ENCODE assay signal across 8 cellular contexts in the genomic region with DNA sequence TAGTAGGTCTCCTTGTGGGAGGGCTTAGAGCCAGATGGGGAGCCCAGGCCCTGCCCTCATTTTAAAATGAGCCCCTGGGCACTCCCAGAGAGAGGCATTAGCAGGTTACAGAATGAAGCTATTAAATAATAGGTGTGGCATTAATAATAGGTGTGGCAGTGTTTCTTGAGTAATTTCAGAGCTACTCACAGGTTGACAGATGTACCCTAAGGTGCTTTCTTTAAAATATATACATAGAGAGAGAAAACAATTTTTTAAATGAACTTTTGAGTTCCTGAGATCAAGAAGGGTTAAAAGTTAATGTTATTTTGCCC. TPM values are rescaled to one million over a fixed set of nuclear protein-coding genes. Genes with fewer than 3 reads are reported as not detected.
DNase-seq lines count a peak whose midpoint lies in the region; ATAC-seq, FAIRE-seq and TF ChIP-seq lines count a peak whose summit lies in the region.

No MANE protein-coding gene starts in this region.

- no peak for FAIRE-seq in frontal cortex (lab: Jason Lieb, UNC)

- DNase-seq in GM23248 (no peak), adipocyte (ENCODE audit: low read depth) (no peak), frontal cortex (ENCODE audit: low spot score in 2 of 2) (no peak), DMS79 (lab: John Stamatoyannopoulos, UW) (no peak), NK-92 (lab: John Stamatoyannopoulos, UW; ENCODE audit: unreplicated experiment) (no peak)

- H3F3A ChIP-seq in GM23248 (ENCODE audit: insufficient read depth): peaks cover 12% of the 10 kb centered on the region; the same call in 1 of the 2 replicates

- H3K36me3 ChIP-seq in GM23248 (ENCODE audit: low read depth) (no peaks in the 10 kb centered on the region), adipocyte (ENCODE audit: control insufficient read depth, insufficient read depth, low read length, severe bottlenecking) (no peaks in the 10 kb centered on the region), mesodermal cell (ENCODE audit: control insufficient read depth, insufficient read depth, low read length) (no peaks in the 10 kb centered on the region)

- H3K4me3 ChIP-seq in GM23248: peak overlapping the region; percentile 77
- H3K4me3 ChIP-seq in adipocyte (ENCODE audit: low read length): peak overlapping the region; percentile 92
- H3K4me3 ChIP-seq in mesodermal cell (ENCODE audit: extremely low read depth, insufficient read depth, low read length, poor library complexity, severe bottlenecking): peak overlapping the region; percentile 65

- ATAC-seq in HG03045 (IDR thresholded peaks at IDR 0.05; ENCODE audit: unreplicated experiment): no peak

- peaks cover 47% of the 10 kb centered on the region for H3K79me2 ChIP-seq in GM23248 (ENCODE audit: insufficient read depth)

- no peaks in the 10 kb centered on the region for H3K9me2 ChIP-seq in GM23248 (ENCODE audit: insufficient read depth)

- in situ Hi-C loops in GM23248 (cut with MboI): no loop called here

- H3K9ac ChIP-seq in GM23248 (peak overlapping the region; percentile 74; the same call in 1 of the 2 replicates), adipocyte (ENCODE audit: low read length) (peak overlapping the region; percentile 84)

- no peaks in the 10 kb centered on the region for H4K20me1 ChIP-seq in GM23248 (ENCODE audit: insufficient read depth)

- no peak for TF ChIP-seq CTCF in 22Rv1 (IDR thresholded peaks at IDR 0.05)

- H3K4me1 ChIP-seq in GM23248 (ENCODE audit: insufficient read depth): peaks cover 6% of the 10 kb centered on the region
- H3K4me1 ChIP-seq in adipocyte (ENCODE audit: control insufficient read depth, insufficient read depth, low read length): peaks cover 14% of the 10 kb centered on the region
- peaks cover 5% of the 10 kb centered on the region for H3K4me1 ChIP-seq in mesodermal cell (ENCODE audit: control insufficient read depth, insufficient read depth, low read length, poor library complexity, severe bottlenecking)

- H2AFZ ChIP-seq in GM23248: peak overlapping the region; percentile 87

- H3K4me2 ChIP-seq in GM23248 (ENCODE audit: unreplicated experiment): peak overlapping the region; percentile 95

- no peaks in the 10 kb centered on the region for H3K9me3 ChIP-seq in GM23248 (ENCODE audit: low read depth)
- H3K9me3 ChIP-seq in adipocyte (ENCODE audit: control insufficient read depth, low read length): no peaks in the 10 kb centered on the region
- H3K9me3 ChIP-seq in mesodermal cell (ENCODE audit: control insufficient read depth, low read length): no peaks in the 10 kb centered on the region

- H3K27ac ChIP-seq in 22Rv1: peak overlapping the region; percentile 55
- no peak overlapping the region for H3K27ac ChIP-seq in GM23248
- no peak overlapping the region for H3K27ac ChIP-seq in mesodermal cell (ENCODE audit: low read depth, low read length, severe bottlenecking)

- no peaks in the 10 kb centered on the region for H3K27me3 ChIP-seq in GM23248 (replicated peaks; ENCODE audit: insufficient read depth)
- H3K27me3 ChIP-seq in adipocyte (replicated peaks; ENCODE audit: control insufficient read depth, insufficient read depth, low read length): no peaks in the 10 kb centered on the region

RNA-seq across cellular contexts. Expression of a gene that starts 1.2 kb away (rescaled TPM):
- 5.4 and 6.4 TPM in 2 replicates for total RNA-seq in GM23248 (2014; rRNA removed; shearing (Covaris generic))
- 0.70 and 1.0 TPM in 2 replicates for polyA plus RNA-seq in GM23248 (2016; fragmentation: Nextera tagmentation; extraction: Ambion mirVana)
- polyA plus RNA-seq in mesodermal cell (2013, experiment 1 of 2): 12.9 TPM
- 12.0 TPM for polyA plus RNA-seq in mesodermal cell (2013, experiment 2 of 2)
- total RNA-seq in frontal cortex: 56.7 TPM
